10 cellular contexts compared by ENCODE assay signal in genomic region chr12:2739832-2740641, GRCh38. TPM values are rescaled to one million over a fixed set of nuclear protein-coding genes. Genes with fewer than 3 reads are reported as not detected.
A peak's percentile ranks its signal among the peaks of the same experiment; 100 is the strongest.
DNase-seq lines count a peak whose midpoint lies in the region; ATAC-seq and TF ChIP-seq lines count a peak whose summit lies in the region.
"Had no signal": no experiment of that assay in that cellular context is flagged by ENCODE, and none has a peak within 500 bp of the region (broad histone marks: within the 10 kb centered on the region; RNA-seq: fewer than 3 reads in every experiment).

No MANE protein-coding gene starts in this region.

- H3K4me1 ChIP-seq in Peyer's patch: no peaks in the 10 kb centered on the region
- H3K4me1 ChIP-seq in suprapubic skin: no peaks in the 10 kb centered on the region
- H3K4me1 ChIP-seq: SJCRH30 had no signal

- TF ChIP-seq CTCF in GM12875 (IDR thresholded peaks at IDR 0.05; ENCODE audit: borderline replicate concordance, insufficient read depth, low read depth, low read length) (peak; percentile 29; the same call in 1 of the 2 replicates), Peyer's patch (IDR thresholded peaks at IDR 0.05) (peak in 4 of 6 experiments; percentile 18 to 70 (median 64)), suprapubic skin (IDR thresholded peaks at IDR 0.05) (peak in 1 of 2 donors; percentile 38)

- H3K27me3 ChIP-seq in Peyer's patch: no peaks in the 10 kb centered on the region
- H3K27me3 ChIP-seq in suprapubic skin: peaks cover 2% of the 10 kb centered on the region

- H3K9me3 ChIP-seq in Peyer's patch (no peaks in the 10 kb centered on the region), suprapubic skin (no peaks in the 10 kb centered on the region)
- H3K9me3 ChIP-seq: SJCRH30 had no signal

- H3K36me3 ChIP-seq in Peyer's patch (no peaks in the 10 kb centered on the region), suprapubic skin (no peaks in the 10 kb centered on the region)
- H3K36me3 ChIP-seq: SJCRH30 had no signal

- TF ChIP-seq EP300 in suprapubic skin (IDR thresholded peaks at IDR 0.05): no peak

- DNase-seq in Peyer's patch (no peak), fibroblast of the conjunctiva (ENCODE audit: low read depth) (peak; percentile 6), skeletal muscle cell (ENCODE audit: low read depth) (peak; percentile 1), suprapubic skin (ENCODE audit: low spot score in 2 of 2) (no peak)

- ATAC-seq in HG02610 (IDR thresholded peaks at IDR 0.05; ENCODE audit: unreplicated experiment): no peak
- no peak for ATAC-seq in GM19467 (IDR thresholded peaks at IDR 0.05; ENCODE audit: unreplicated experiment)
- no peak for ATAC-seq in GM18870 (IDR thresholded peaks at IDR 0.05; ENCODE audit: unreplicated experiment)

- no peak overlapping the region for H3K27ac ChIP-seq in Peyer's patch
- no peak overlapping the region for H3K27ac ChIP-seq in suprapubic skin
- H3K27ac ChIP-seq: SJCRH30 had no signal

- 42% methylated on average over 11 of the region's 11 CpGs for WGBS in suprapubic skin

- TF ChIP-seq POLR2A in Peyer's patch (IDR thresholded peaks at IDR 0.05): no peak
- TF ChIP-seq POLR2A in suprapubic skin (IDR thresholded peaks at IDR 0.05): no peak

- H3K4me3 ChIP-seq in GM12875 (ENCODE audit: low read depth, low read length) (no peak overlapping the region), Peyer's patch (no peak overlapping the region), skeletal muscle cell (ENCODE audit: low read depth, low read length) (no peak overlapping the region), suprapubic skin (no peak overlapping the region)
- H3K4me3 ChIP-seq: lung, SJCRH30 had no signal

RNA-seq across cellular contexts. Expression of gene FKBP4, which starts 54.7 kb away (rescaled TPM):
- total RNA-seq in Peyer's patch (10 to 100 TPM; 27.7 to 42.4 (median 33.7) TPM), suprapubic skin (10 to 100 TPM; 54.3 to 65.6 (median 59.5) TPM)

Comparison
In these comparisons a context has a peak if more than half of its experiments do, and no peak if none do; other contexts are left out.
1. DNase-seq: peak in fibroblast of the conjunctiva (single experiment) and skeletal muscle cell (single experiment); none in Peyer's patch (0 of 3) and suprapubic skin (0 of 2).